ENCODE assay signal across 23 cellular contexts in the genomic region with DNA sequence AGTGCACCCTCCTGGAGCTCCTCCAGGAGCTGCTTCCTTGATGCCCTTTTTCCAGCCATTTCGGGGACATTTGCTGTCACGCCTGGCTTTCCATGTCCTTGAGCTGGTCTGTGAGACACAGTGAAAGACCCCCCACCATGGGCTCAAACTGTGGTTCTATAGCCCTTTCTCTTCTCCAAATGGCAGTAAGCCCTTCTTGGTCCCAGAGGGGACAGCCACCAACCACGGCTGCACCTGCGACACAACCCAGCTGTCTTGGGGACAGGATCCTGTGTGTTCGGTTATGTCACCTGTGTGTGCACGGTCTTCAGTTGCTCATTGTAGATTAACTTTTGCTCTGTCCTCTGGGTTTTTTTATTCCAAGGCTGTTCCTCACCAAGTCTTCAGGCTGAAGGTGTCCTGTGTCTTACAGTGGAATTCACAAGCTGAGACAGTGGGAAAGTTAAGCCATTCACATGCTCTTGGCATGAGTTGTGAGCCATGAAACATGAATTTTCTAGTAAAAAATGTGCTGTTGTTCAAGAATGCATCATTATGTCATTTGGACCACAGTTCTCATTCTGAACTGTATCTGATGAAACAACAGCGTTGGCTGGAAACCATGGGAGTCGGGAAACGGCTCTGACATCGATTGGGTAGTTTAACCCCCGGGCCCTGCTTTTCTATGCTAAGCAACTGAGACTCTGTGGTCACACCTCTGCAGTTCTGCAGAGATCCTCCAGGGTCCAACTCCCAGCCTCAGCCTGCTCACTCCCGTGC.
DNase-seq lines count a peak whose midpoint lies in the region; ATAC-seq and FAIRE-seq lines count a peak whose summit lies in the region.
"Had no signal": no experiment of that assay in that cellular context is flagged by ENCODE, and none has a peak within 500 bp of the region (broad histone marks: within the 10 kb centered on the region; RNA-seq: fewer than 3 reads in every experiment).

No MANE protein-coding gene starts in this region.

- no peak for FAIRE-seq in HTR-8/SVneo (lab: Jason Lieb, UNC)
- FAIRE-seq: kidney had no signal

- peaks cover 64% of the 10 kb centered on the region for H3K36me3 Mint-ChIP-seq in activated T-helper 17 cell treated with anti-CD3 and anti-CD28 coated beads, Interleukin-2, amount 50 U/mL, for 72 hours (ENCODE audit: low read depth)

- H3K27me3 Mint-ChIP-seq in activated T-helper 17 cell treated with anti-CD3 and anti-CD28 coated beads, Interleukin-2, amount 50 U/mL, for 72 hours: no peaks in the 10 kb centered on the region
- H3K27me3 Mint-ChIP-seq: activated CD4-positive, alpha-beta T cell treated with anti-CD3 and anti-CD28 coated beads, Interleukin-2, amount 10 ng/mL, durations not matched to agents 7 days and 5 days; naive thymus-derived CD8-positive, alpha-beta T cell had no signal

- DNase-seq in EH (ENCODE audit: low read depth) (peak; percentile 58), fibroblast of peridontal ligament (ENCODE audit: extremely low read depth) (peak; percentile 72), skeletal muscle cell (ENCODE audit: low read depth) (peak; percentile 49), NOMO-1 (lab: John Stamatoyannopoulos, UW; ENCODE audit: unreplicated experiment in 2 of 2) (no peak), HTR-8/SVneo (ENCODE audit: insufficient read length, low spot score) (no peak)
- DNase-seq: activated CD4-positive, alpha-beta T cell treated with anti-CD3 and anti-CD28 coated beads, Interleukin-2, amount 10 ng/mL, durations not matched to agents 7 days and 5 days; activated naive CD4-positive, alpha-beta T cell treated with anti-CD3 and anti-CD28 coated beads for 36 hours; dermis blood vessel endothelial cell; DMS153; GOT3; hippocampal formation; kidney; naive thymus-derived CD8-positive, alpha-beta T cell; NCI-H1930; NCI-H524 treated with DMSO at 0.1 percent for 48 hours; posterior cingulate gyrus had no signal

- ATAC-seq in activated T-helper 17 cell treated with anti-CD3 and anti-CD28 coated beads, Interleukin-2, amount 50 U/mL, for 72 hours (replicated peaks): no peak
- ATAC-seq in HG02885 (IDR thresholded peaks at IDR 0.05; ENCODE audit: poor library complexity, unreplicated experiment) (no peak), GM19035 (IDR thresholded peaks at IDR 0.05; ENCODE audit: unreplicated experiment) (no peak)
- ATAC-seq: naive thymus-derived CD8-positive, alpha-beta T cell; Right ventricle myocardium inferior had no signal

- no peaks in the 10 kb centered on the region for H3K9me3 Mint-ChIP-seq in activated T-helper 17 cell treated with anti-CD3 and anti-CD28 coated beads, Interleukin-2, amount 50 U/mL, for 72 hours
- H3K9me3 Mint-ChIP-seq: activated CD4-positive, alpha-beta T cell treated with anti-CD3 and anti-CD28 coated beads, Interleukin-2, amount 10 ng/mL, durations not matched to agents 7 days and 5 days; activated naive CD4-positive, alpha-beta T cell treated with anti-CD3 and anti-CD28 coated beads for 36 hours; naive thymus-derived CD8-positive, alpha-beta T cell had no signal

- H3K4me1 Mint-ChIP-seq in activated T-helper 17 cell treated with anti-CD3 and anti-CD28 coated beads, Interleukin-2, amount 50 U/mL, for 72 hours: no peaks in the 10 kb centered on the region
- H3K4me1 Mint-ChIP-seq: CD14-positive monocyte had no signal

- H3K4me3 Mint-ChIP-seq in activated T-helper 17 cell treated with anti-CD3 and anti-CD28 coated beads, Interleukin-2, amount 50 U/mL, for 72 hours: no peak overlapping the region
- H3K4me3 Mint-ChIP-seq: activated CD4-positive, alpha-beta T cell treated with anti-CD3 and anti-CD28 coated beads, Interleukin-2, amount 10 ng/mL, durations not matched to agents 7 days and 5 days; activated naive CD4-positive, alpha-beta T cell treated with anti-CD3 and anti-CD28 coated beads for 36 hours; CD14-positive monocyte; naive thymus-derived CD8-positive, alpha-beta T cell had no signal

- peak overlapping the region; percentile 19 for H3K27ac Mint-ChIP-seq in activated T-helper 17 cell treated with anti-CD3 and anti-CD28 coated beads, Interleukin-2, amount 50 U/mL, for 72 hours
- H3K27ac Mint-ChIP-seq: activated CD4-positive, alpha-beta T cell treated with anti-CD3 and anti-CD28 coated beads, Interleukin-2, amount 10 ng/mL, durations not matched to agents 7 days and 5 days; activated naive CD4-positive, alpha-beta T cell treated with anti-CD3 and anti-CD28 coated beads for 36 hours had no signal

- H3K4me3 ChIP-seq in skeletal muscle cell (ENCODE audit: low read depth, low read length): no peak overlapping the region
- H3K4me3 ChIP-seq: smooth muscle cell, thoracic aorta had no signal

Comparison
In these comparisons a context has a peak if more than half of its experiments do, and no peak if none do; other contexts are left out.
1. DNase-seq: peak in EH (single experiment), fibroblast of peridontal ligament (single experiment) and skeletal muscle cell (single experiment); none in NOMO-1 (0 of 2) and HTR-8/SVneo (single experiment).